Comparison of ENCODE assay signal across 8 cellular contexts in the genomic region with DNA sequence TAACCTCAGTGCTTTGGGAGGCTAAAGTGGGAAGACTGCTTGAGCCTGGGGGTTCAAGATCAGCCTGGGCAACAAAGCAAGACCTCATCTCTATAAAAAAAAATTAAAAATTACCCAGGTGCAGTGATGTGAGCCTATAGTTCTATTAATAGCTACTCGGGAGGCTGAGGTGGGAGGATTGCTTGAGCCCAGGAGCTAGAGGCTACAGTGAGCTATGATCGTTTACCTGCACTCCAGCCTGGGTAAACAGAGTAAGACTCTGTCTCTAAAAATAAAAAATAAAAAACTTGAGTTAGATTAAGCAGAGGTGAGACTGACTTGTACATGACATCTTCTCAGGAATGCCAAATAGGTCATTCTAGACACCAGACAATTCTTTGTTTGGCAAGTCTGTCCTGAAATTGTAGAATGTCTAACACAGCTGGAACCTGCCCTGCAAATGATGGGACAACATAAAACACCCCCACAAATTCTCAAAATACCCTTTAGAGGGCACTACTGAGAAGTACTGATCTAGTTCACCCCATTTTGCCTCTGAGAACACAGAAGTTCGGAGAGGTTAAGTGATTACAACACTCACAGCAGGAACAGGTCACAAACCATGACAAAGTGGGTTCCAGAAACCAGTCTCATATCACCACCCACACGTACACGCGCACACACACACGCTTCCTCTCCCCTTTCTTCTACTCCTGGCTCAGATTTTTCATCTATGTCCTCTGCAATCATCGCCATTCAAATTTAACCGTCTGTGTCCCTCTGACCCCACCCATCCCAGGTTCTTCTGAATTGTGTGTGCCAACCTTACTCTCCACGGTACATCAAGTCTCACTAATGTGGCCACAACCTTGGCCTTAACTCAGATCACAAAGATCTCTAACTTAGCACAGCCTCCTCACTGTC. TPM values are rescaled to one million over a fixed set of nuclear protein-coding genes. Genes with fewer than 3 reads are reported as not detected.
A peak's percentile ranks its signal among the peaks of the same experiment; 100 is the strongest.
DNase-seq lines count a peak whose midpoint lies in the region; ATAC-seq lines count a peak whose summit lies in the region.

No MANE protein-coding gene starts in this region.

- ATAC-seq in GM18870 (IDR thresholded peaks at IDR 0.05; ENCODE audit: unreplicated experiment) (peak; percentile 36), HG02981 (IDR thresholded peaks at IDR 0.05; ENCODE audit: unreplicated experiment) (peak; percentile 70)
- peak; percentile 85 for ATAC-seq in activated naive CD8-positive, alpha-beta T cell treated with anti-CD3 and anti-CD28 coated beads, Interleukin-2, amount 50 U/mL, for 24 hours

- H3K36me3 Mint-ChIP-seq in activated naive CD8-positive, alpha-beta T cell treated with anti-CD3 and anti-CD28 coated beads, Interleukin-2, amount 50 U/mL, for 24 hours (ENCODE audit: low read depth) = no peaks in the 10 kb centered on the region
- H3K36me3 Mint-ChIP-seq in stimulated activated naive CD8-positive, alpha-beta T cell treated with anti-CD3 and anti-CD28 coated beads, Interleukin-15, Interleukin-2, amounts not matched to agents 100 ng/mL and 50 ng/mL, for 24 hours (ENCODE audit: low read depth) = no peaks in the 10 kb centered on the region

- H3K9me3 Mint-ChIP-seq in activated naive CD8-positive, alpha-beta T cell treated with anti-CD3 and anti-CD28 coated beads, Interleukin-2, amount 50 U/mL, for 24 hours = no peaks in the 10 kb centered on the region
- no peaks in the 10 kb centered on the region for H3K9me3 Mint-ChIP-seq in stimulated activated naive CD8-positive, alpha-beta T cell treated with anti-CD3 and anti-CD28 coated beads, Interleukin-15, Interleukin-2, amounts not matched to agents 100 ng/mL and 50 ng/mL, for 24 hours

- no peaks in the 10 kb centered on the region for H3K27me3 Mint-ChIP-seq in activated naive CD8-positive, alpha-beta T cell treated with anti-CD3 and anti-CD28 coated beads, Interleukin-2, amount 50 U/mL, for 24 hours
- no peaks in the 10 kb centered on the region for H3K27me3 Mint-ChIP-seq in stimulated activated naive CD8-positive, alpha-beta T cell treated with anti-CD3 and anti-CD28 coated beads, Interleukin-15, Interleukin-2, amounts not matched to agents 100 ng/mL and 50 ng/mL, for 24 hours

- H3K4me3 Mint-ChIP-seq in activated naive CD8-positive, alpha-beta T cell treated with anti-CD3 and anti-CD28 coated beads, Interleukin-2, amount 50 U/mL, for 24 hours = peak overlapping the region; percentile 66
- peak overlapping the region; percentile 76 for H3K4me3 Mint-ChIP-seq in stimulated activated naive CD8-positive, alpha-beta T cell treated with anti-CD3 and anti-CD28 coated beads, Interleukin-15, Interleukin-2, amounts not matched to agents 100 ng/mL and 50 ng/mL, for 24 hours

- H3K4me1 Mint-ChIP-seq in activated naive CD8-positive, alpha-beta T cell treated with anti-CD3 and anti-CD28 coated beads, Interleukin-2, amount 50 U/mL, for 24 hours = peaks cover 37% of the 10 kb centered on the region
- H3K4me1 Mint-ChIP-seq in stimulated activated naive CD8-positive, alpha-beta T cell treated with anti-CD3 and anti-CD28 coated beads, Interleukin-15, Interleukin-2, amounts not matched to agents 100 ng/mL and 50 ng/mL, for 24 hours (ENCODE audit: low read depth) = peaks cover 41% of the 10 kb centered on the region

- H3K27ac Mint-ChIP-seq in activated naive CD8-positive, alpha-beta T cell treated with anti-CD3 and anti-CD28 coated beads, Interleukin-2, amount 50 U/mL, for 24 hours = peak overlapping the region; percentile 93
- H3K27ac Mint-ChIP-seq in stimulated activated naive CD8-positive, alpha-beta T cell treated with anti-CD3 and anti-CD28 coated beads, Interleukin-15, Interleukin-2, amounts not matched to agents 100 ng/mL and 50 ng/mL, for 24 hours = peak overlapping the region; percentile 96

- DNase-seq in SIG-M5 treated with dmso at 0.1 percent for 504 hours (lab: John Stamatoyannopoulos, UW; ENCODE audit: unreplicated experiment) (peak; percentile 85), medulla oblongata (ENCODE audit: extremely low spot score) (peak; percentile 68), SK-N-DZ (ENCODE audit: low spot score) (no peak)
- DNase-seq in activated naive CD8-positive, alpha-beta T cell treated with anti-CD3 and anti-CD28 coated beads, Interleukin-2, amount 50 U/mL, for 24 hours = peak; percentile 63
- DNase-seq in NK-92 treated with Interleukin-12 subunit alpha and Interleukin-12 subunit beta, amount 100 ng/mL, for 24 hours (lab: John Stamatoyannopoulos, UW) = no peak

RNA-seq across cellular contexts. Expression of gene ARHGAP18, which starts 38.3 kb away (rescaled TPM):
- 0.83 and 1.2 TPM in 2 replicates for polyA plus RNA-seq in SK-N-DZ (2014; cell fraction: cytosol; rRNA removed)
- polyA plus RNA-seq in SK-N-DZ (2014; cell fraction: nucleus; rRNA removed) = 0.19 and 0.30 TPM in 2 replicates

Comparison
In these comparisons a context has a peak if more than half of its experiments do, and no peak if none do; other contexts are left out.
1. DNase-seq: peak in SIG-M5 treated with dmso at 0.1 percent for 504 hours (single experiment), activated naive CD8-positive, alpha-beta T cell treated with anti-CD3 and anti-CD28 coated beads, Interleukin-2, amount 50 U/mL, for 24 hours (single experiment) and medulla oblongata (single experiment); none in NK-92 treated with Interleukin-12 subunit alpha and Interleukin-12 subunit beta, amount 100 ng/mL, for 24 hours (single experiment) and SK-N-DZ (single experiment).
2. Peak in every context shown above with its lines, with median percentiles within 50 percentile points of each other: ATAC-seq.